ENCODE assay signal across 10 cellular contexts in genomic region chr4:2256781-2257191, GRCh38. TPM values are rescaled to one million over a fixed set of nuclear protein-coding genes. Genes with fewer than 3 reads are reported as not detected.
DNase-seq lines count a peak whose midpoint lies in the region; ATAC-seq and TF ChIP-seq lines count a peak whose summit lies in the region.
"Had no signal": no experiment of that assay in that cellular context is flagged by ENCODE, and none has a peak within 500 bp of the region (broad histone marks: within the 10 kb centered on the region; RNA-seq: fewer than 3 reads in every experiment).

No MANE protein-coding gene starts in this region.

- intact Hi-C loops in natural killer cell (cut with micrococcal nuclease) (no loop called here), transverse colon (cut with DNase I; ENCODE audit: low total_unique reads) (no loop called here)

- H3K27me3 Mint-ChIP-seq in activated T-cell treated with anti-CD3 and anti-CD28 coated beads, Interleukin-2, amount 50 U/mL, for 4 hours (ENCODE audit: low read depth), result no peaks in the 10 kb centered on the region
- H3K27me3 Mint-ChIP-seq in natural killer cell (ENCODE audit: low read depth in 2 of 2), result no peaks in the 10 kb centered on the region

- TF ChIP-seq CTCF in natural killer cell (IDR thresholded peaks at IDR 0.05) (no peak), transverse colon (IDR thresholded peaks at IDR 0.05) (no peak)

- in situ Hi-C loops in transverse colon (cut with MboI; ENCODE audit: low pct_ligation_motif_present in 1 of 4, low pct_unique_long_range_greater_than_20kb in 1 of 4, low sequenced_read_pairs in 3 of 4), result no loop called here

- no peak overlapping the region for H3K14ac ChIP-seq in mesenchymal stem cell (ENCODE audit: low read length in 2 of 2)

- no peak overlapping the region for H2BK120ac ChIP-seq in mesenchymal stem cell (ENCODE audit: low read depth, low read length)

- no peak for TF ChIP-seq EP300 in transverse colon (IDR thresholded peaks at IDR 0.05; ENCODE audit: low read depth)

- peaks cover 7 to 38% of the 10 kb centered on the region in 2 donors for H3K36me3 ChIP-seq in esophagus (ENCODE audit: control insufficient read depth in 2 of 2, insufficient read depth in 2 of 2, low read length in 1 of 2)
- H3K36me3 ChIP-seq in transverse colon, result peaks cover 0 to 5% (median 0%) of the 10 kb centered on the region in 4 donors
- peaks cover 43 to 84% of the 10 kb centered on the region in 2 experiments for H3K36me3 ChIP-seq in mesenchymal stem cell (ENCODE audit: control insufficient read depth in 1 of 2, insufficient read depth in 2 of 2, low read depth in 1 of 2, low read length in 2 of 2)

- peaks cover 44% of the 10 kb centered on the region for H3K79me1 ChIP-seq in mesenchymal stem cell (replicated peaks; ENCODE audit: low read length, poor library complexity, severe bottlenecking)

- H2BK12ac ChIP-seq in mesenchymal stem cell (ENCODE audit: low read length in 2 of 2), result no peak overlapping the region

- no peak overlapping the region for H3K4me2 ChIP-seq in mesenchymal stem cell (ENCODE audit: low read length, poor library complexity, severe bottlenecking)

- H3K4ac ChIP-seq in mesenchymal stem cell (ENCODE audit: low read depth in 1 of 2, low read length in 2 of 2), result no peak overlapping the region

- no peak overlapping the region for H2BK5ac ChIP-seq in mesenchymal stem cell (ENCODE audit: low read depth, low read length, poor library complexity, severe bottlenecking)

- H3K27ac ChIP-seq in esophagus (ENCODE audit: low read depth in 2 of 2, low read length in 1 of 2), result peak overlapping the region; percentile 68 to 74
- peak overlapping the region; percentile 69 to 97 (median 83) for H3K27ac ChIP-seq in transverse colon
- no peak overlapping the region for H3K27ac ChIP-seq in mesenchymal stem cell (ENCODE audit: low read length, poor library complexity, severe bottlenecking)

- H3K9me3 ChIP-seq in esophagus (ENCODE audit: control insufficient read depth in 2 of 2, insufficient read depth in 1 of 2, low read depth in 1 of 2, low read length in 1 of 2), result no peaks in the 10 kb centered on the region
- no peaks in the 10 kb centered on the region for H3K9me3 ChIP-seq in transverse colon
- no peaks in the 10 kb centered on the region for H3K9me3 ChIP-seq in mesenchymal stem cell (ENCODE audit: control insufficient read depth, low read length)

- H3K36me3 Mint-ChIP-seq in activated T-cell treated with anti-CD3 and anti-CD28 coated beads, Interleukin-2, amount 50 U/mL, for 4 hours (ENCODE audit: insufficient read depth), result peaks cover 9% of the 10 kb centered on the region
- H3K36me3 Mint-ChIP-seq in natural killer cell, result no peaks in the 10 kb centered on the region

- 62 to 63% methylated on average over 12 of the region's 12 CpGs for WGBS in esophagus, 2 donors
- 79% methylated on average over 12 of the region's 12 CpGs; no CpG with 5 or more reads in 1 of the 2 donors for WGBS in transverse colon (ENCODE audit: low coverage in 1 of 2), 2 donors
- WGBS in mesenchymal stem cell, result 85% methylated on average over 12 of the region's 12 CpGs

- no peak for TF ChIP-seq POLR2A in transverse colon (IDR thresholded peaks at IDR 0.05)

- no peak overlapping the region for H3K18ac ChIP-seq in mesenchymal stem cell (ENCODE audit: low read depth in 1 of 2, low read length in 2 of 2)

- peak; percentile 3 for DNase-seq in activated T-cell treated with anti-CD3 and anti-CD28 coated beads, Interleukin-2, amount 50 U/mL, for 4 hours
- no peak for DNase-seq in activated T-cell treated with anti-CD3 and anti-CD28 coated beads, Interleukin-2, amount 50 U/mL, for 1 hour
- peak; percentile 13 for DNase-seq in natural killer cell
- peak; percentile 19 for DNase-seq in transverse colon
- no peak for DNase-seq in middle frontal gyrus (ENCODE audit: extremely low spot score, low spot score)
- DNase-seq in mesenchymal stem cell, result no peak
- DNase-seq: NCI-H187 had no signal

- H3K23ac ChIP-seq in mesenchymal stem cell (ENCODE audit: low read length in 2 of 2), result no peak overlapping the region

- peaks cover 4% of the 10 kb centered on the region for H3K4me1 Mint-ChIP-seq in activated T-cell treated with anti-CD3 and anti-CD28 coated beads, Interleukin-2, amount 50 U/mL, for 4 hours (ENCODE audit: low read depth)
- peaks cover 6 to 20% of the 10 kb centered on the region in 2 donors for H3K4me1 Mint-ChIP-seq in natural killer cell

- H2AFZ ChIP-seq in mesenchymal stem cell (ENCODE audit: low read depth, low read length), result no peak overlapping the region

- no peak for ATAC-seq in activated T-cell treated with anti-CD3 and anti-CD28 coated beads, Interleukin-2, amount 50 U/mL, for 4 hours
- ATAC-seq in natural killer cell, result no peak
- no peak for ATAC-seq in HG03139 (IDR thresholded peaks at IDR 0.05; ENCODE audit: unreplicated experiment)
- ATAC-seq: Panc1 had no signal

- H3K4me1 ChIP-seq in esophagus (ENCODE audit: control insufficient read depth in 2 of 2, insufficient read depth in 2 of 2, low read length in 1 of 2) (peaks cover 24 to 35% of the 10 kb centered on the region in 2 donors), transverse colon (peaks cover 29 to 61% (median 58%) of the 10 kb centered on the region in 4 donors), mesenchymal stem cell (ENCODE audit: control insufficient read depth, insufficient read depth, low read depth, low read length) (peaks cover 48% of the 10 kb centered on the region)

- H3K9me3 Mint-ChIP-seq in activated T-cell treated with anti-CD3 and anti-CD28 coated beads, Interleukin-2, amount 50 U/mL, for 4 hours, result no peaks in the 10 kb centered on the region
- no peaks in the 10 kb centered on the region for H3K9me3 Mint-ChIP-seq in natural killer cell

- H3K27me3 ChIP-seq in esophagus (ENCODE audit: control insufficient read depth in 1 of 2, insufficient read depth in 2 of 2, low read length in 2 of 2) (no peaks in the 10 kb centered on the region), transverse colon (no peaks in the 10 kb centered on the region), mesenchymal stem cell (ENCODE audit: control insufficient read depth in 1 of 2, insufficient read depth in 1 of 2, low read length in 2 of 2) (no peaks in the 10 kb centered on the region)

- H3K4me3 Mint-ChIP-seq in activated T-cell treated with anti-CD3 and anti-CD28 coated beads, Interleukin-2, amount 50 U/mL, for 4 hours, result no peak overlapping the region
- H3K4me3 Mint-ChIP-seq in natural killer cell, result peak overlapping the region; percentile 35

- H3K4me3 ChIP-seq in esophagus (ENCODE audit: low read depth in 1 of 2, low read length in 2 of 2) (no peak overlapping the region), transverse colon (no peak overlapping the region), mesenchymal stem cell (ENCODE audit: insufficient read depth in 1 of 2, low read depth in 1 of 2, low read length in 2 of 2) (no peak overlapping the region)

- H4K8ac ChIP-seq in mesenchymal stem cell (ENCODE audit: low read length), result no peak overlapping the region

- peak overlapping the region; percentile 57 to 70 for H3K27ac Mint-ChIP-seq in natural killer cell

- no peak overlapping the region for H3K9ac ChIP-seq in mesenchymal stem cell (ENCODE audit: low read length)

- no peak overlapping the region for H2AK5ac ChIP-seq in mesenchymal stem cell (ENCODE audit: low read length, severe bottlenecking)

- no peak overlapping the region for H2BK15ac ChIP-seq in mesenchymal stem cell (ENCODE audit: low read depth, poor library complexity, severe bottlenecking)

- H4K91ac ChIP-seq in mesenchymal stem cell (ENCODE audit: low read length), result no peak overlapping the region

RNA-seq across cellular contexts. Expression of gene MXD4, which starts 5.1 kb away (rescaled TPM):
- 1 to 10 TPM; 5.1 to 6.3 (median 5.4) TPM for total RNA-seq in activated T-cell treated with anti-CD3 and anti-CD28 coated beads, Interleukin-2, amount 50 U/mL, for 4 hours
- 10 to 100 TPM; 14.5 to 27.2 TPM for polyA plus RNA-seq in esophagus
- total RNA-seq in natural killer cell (100 to 1,000 TPM; 141 to 172 (median 166) TPM), transverse colon (100 to 1,000 TPM in 1 of 4 donors, 10 to 100 TPM in 3; 48.1 to 101 (median 57.7) TPM)
- polyA plus RNA-seq in mesenchymal stem cell (2013, experiment 1 of 2), result 61.3 TPM
- polyA plus RNA-seq in mesenchymal stem cell (2013, experiment 2 of 2), result 61.0 TPM

RNA-seq across cellular contexts. Expression of gene HAUS3, which starts 14.9 kb away (rescaled TPM):
- total RNA-seq in activated T-cell treated with anti-CD3 and anti-CD28 coated beads, Interleukin-2, amount 50 U/mL, for 4 hours, result 10 to 100 TPM; 20.6 to 24.1 (median 22.5) TPM
- polyA plus RNA-seq in esophagus, result 1 to 10 TPM; 5.0 to 8.1 TPM
- total RNA-seq in natural killer cell, result 10 to 100 TPM; 38.0 to 50.3 (median 49.4) TPM
- total RNA-seq in transverse colon, result 10 to 100 TPM in 3 of 4 donors, 1 to 10 TPM in 1; 2.0 to 18.0 (median 11.3) TPM
- polyA plus RNA-seq in mesenchymal stem cell (2013, experiment 1 of 2), result 7.1 TPM
- 7.2 TPM for polyA plus RNA-seq in mesenchymal stem cell (2013, experiment 2 of 2)

RNA-seq across cellular contexts. Expression of gene POLN, which starts 14.9 kb away (rescaled TPM):
- total RNA-seq in activated T-cell treated with anti-CD3 and anti-CD28 coated beads, Interleukin-2, amount 50 U/mL, for 4 hours, result 1 to 10 TPM in 1 of 3 donors, under 1 TPM in 2; 0.61 to 2.3 (median 0.90) TPM
- polyA plus RNA-seq in esophagus, result under 1 TPM; 0.59 to 0.81 TPM
- total RNA-seq in natural killer cell (1 to 10 TPM; 2.6 to 6.9 (median 3.3) TPM), transverse colon (1 to 10 TPM in 2 of 4 donors, under 1 TPM in 2; 0.27 to 2.6 (median 1.4) TPM)
- 1.0 TPM for polyA plus RNA-seq in mesenchymal stem cell (2013, experiment 1 of 2)
- 1.1 TPM for polyA plus RNA-seq in mesenchymal stem cell (2013, experiment 2 of 2)

Comparison
In these comparisons a context has a peak if more than half of its experiments do, and no peak if none do; other contexts are left out.
1. DNase-seq: peak in activated T-cell treated with anti-CD3 and anti-CD28 coated beads, Interleukin-2, amount 50 U/mL, for 4 hours (single experiment), natural killer cell (single experiment) and transverse colon (single experiment); none in activated T-cell treated with anti-CD3 and anti-CD28 coated beads, Interleukin-2, amount 50 U/mL, for 1 hour (single experiment), middle frontal gyrus (single experiment) and mesenchymal stem cell (single experiment).
2. RNA of gene MXD4, which starts 5.1 kb away (total RNA-seq): 141 to 172 TPM in natural killer cell and 48.1 to 101 TPM in transverse colon; 5.1 to 6.3 TPM in activated T-cell treated with anti-CD3 and anti-CD28 coated beads, Interleukin-2, amount 50 U/mL, for 4 hours; every median in the first group is over 4 times any median in the second.